13 cellular contexts compared by ENCODE assay signal in the genomic region with DNA sequence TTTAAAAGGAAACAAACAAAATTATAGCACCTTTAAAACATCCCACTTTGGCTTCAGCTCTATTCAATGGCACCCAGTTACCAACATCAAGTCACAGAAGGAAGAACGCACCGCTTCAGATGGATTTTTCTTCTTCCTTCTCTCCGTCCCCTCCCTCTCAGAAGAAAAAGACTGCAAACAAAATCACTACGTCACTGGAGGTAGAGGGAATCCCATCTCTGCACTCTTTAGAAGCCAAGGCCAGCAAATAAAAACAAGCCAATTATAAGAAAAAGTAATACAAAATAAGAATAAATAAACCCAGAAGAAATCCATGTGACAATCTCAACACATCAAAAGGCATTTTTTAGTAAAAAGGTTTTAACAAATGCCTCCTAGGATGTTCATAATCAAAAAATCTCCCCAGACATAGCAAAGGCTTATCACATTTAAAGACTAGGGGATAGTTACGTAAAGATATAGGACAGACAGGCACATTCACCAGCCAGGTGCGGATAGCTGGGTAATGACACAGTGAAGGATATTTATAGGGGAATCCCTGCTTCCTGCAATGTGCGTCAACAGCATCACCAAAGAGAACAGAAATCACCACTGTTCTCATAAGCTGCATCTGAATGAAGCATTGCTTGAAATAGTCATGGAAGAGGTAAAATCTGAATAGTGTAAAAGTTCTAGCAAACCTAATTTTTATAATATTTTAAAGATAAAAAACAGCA.
DNase-seq lines count a peak whose midpoint lies in the region; ATAC-seq and TF ChIP-seq lines count a peak whose summit lies in the region.
"Had no signal": no experiment of that assay in that cellular context is flagged by ENCODE, and none has a peak within 500 bp of the region (broad histone marks: within the 10 kb centered on the region; RNA-seq: fewer than 3 reads in every experiment).

No MANE protein-coding gene starts in this region.

- peak overlapping the region; percentile 62 for H3K27ac Mint-ChIP-seq in central memory CD8-positive, alpha-beta T cell (ENCODE audit: low read depth)
- H3K27ac Mint-ChIP-seq: HFFc6 had no signal

- no peaks in the 10 kb centered on the region for H3K9me3 Mint-ChIP-seq in central memory CD8-positive, alpha-beta T cell
- H3K9me3 Mint-ChIP-seq: HFFc6 had no signal

- peaks cover 37% of the 10 kb centered on the region for H3K4me1 Mint-ChIP-seq in central memory CD8-positive, alpha-beta T cell

- no peaks in the 10 kb centered on the region for H3K27me3 ChIP-seq in cardiac muscle cell
- no peaks in the 10 kb centered on the region for H3K27me3 ChIP-seq in neural cell (ENCODE audit: insufficient read depth, low read depth, low read length)
- H3K27me3 ChIP-seq in testis, result no peaks in the 10 kb centered on the region
- H3K27me3 ChIP-seq in prostate gland (replicated peaks; ENCODE audit: insufficient read depth), result no peaks in the 10 kb centered on the region

- H3K27ac ChIP-seq in cardiac muscle cell (peak overlapping the region; percentile 72), neural cell (ENCODE audit: low read length) (peak overlapping the region; percentile 35), testis (peak overlapping the region; percentile 31 to 83), prostate gland (no peak overlapping the region)

- TF ChIP-seq POLR2A in testis (IDR thresholded peaks at IDR 0.05) (no peak), prostate gland (IDR thresholded peaks at IDR 0.05) (no peak)

- H3F3A ChIP-seq in neural cell (ENCODE audit: insufficient read depth, low read length, poor library complexity, severe bottlenecking), result no peaks in the 10 kb centered on the region

- H3K4me3 ChIP-seq in cardiac muscle cell (no peak overlapping the region), neural cell (ENCODE audit: low read length) (peak overlapping the region; percentile 33), testis (no peak overlapping the region), prostate gland (no peak overlapping the region)
- H3K4me3 ChIP-seq: thoracic aorta had no signal

- DNase-seq in cardiac muscle cell (ENCODE audit: low read depth in 1 of 2, low spot score in 1 of 2), result peak in 1 of 2 donors; percentile 30
- DNase-seq in cardiac septum (ENCODE audit: low spot score), result no peak
- DNase-seq in central memory CD8-positive, alpha-beta T cell (ENCODE audit: low spot score in 2 of 2), result no peak
- DNase-seq in testis, result peak; percentile 51
- DNase-seq in prostate gland (ENCODE audit: low spot score), result no peak
- DNase-seq in NCI-H146 (lab: John Stamatoyannopoulos, UW), result no peak
- no peak for DNase-seq in DMS79 (lab: John Stamatoyannopoulos, UW)
- DNase-seq: activated effector memory CD4-positive, alpha-beta T cell treated with anti-CD3 and anti-CD28 coated beads, Interleukin-2, amount 50 U/mL, for 16 hours; Caco-2; HFFc6; NCI-H446 treated with DMSO at 0.1 percent for 48 hours had no signal

- TF ChIP-seq RAD21 in neural cell (conservative IDR thresholded peaks at IDR 0.05), result no peak

- no peak overlapping the region for H3K4me3 Mint-ChIP-seq in central memory CD8-positive, alpha-beta T cell
- H3K4me3 Mint-ChIP-seq: HFFc6 had no signal

- no peaks in the 10 kb centered on the region for H4K20me1 ChIP-seq in neural cell (ENCODE audit: insufficient read depth)

- TF ChIP-seq EP300 in neural cell (conservative IDR thresholded peaks at IDR 0.05; ENCODE audit: poor library complexity, severe bottlenecking), result no peak

- H3K9me3 ChIP-seq in cardiac muscle cell (ENCODE audit: low read depth) (no peaks in the 10 kb centered on the region), neural cell (ENCODE audit: low read length) (no peaks in the 10 kb centered on the region), testis (no peaks in the 10 kb centered on the region), prostate gland (no peaks in the 10 kb centered on the region)
- H3K9me3 ChIP-seq: Caco-2, thoracic aorta had no signal

- H3K9ac ChIP-seq in neural cell (ENCODE audit: low read length), result peak overlapping the region; percentile 7

- H3K9me2 ChIP-seq in neural cell (ENCODE audit: insufficient read depth, low read length), result no peaks in the 10 kb centered on the region

- H3K36me3 ChIP-seq in cardiac muscle cell (no peaks in the 10 kb centered on the region), neural cell (ENCODE audit: insufficient read depth, low read length) (no peaks in the 10 kb centered on the region), testis (ENCODE audit: low read depth, missing control alignments) (no peaks in the 10 kb centered on the region), prostate gland (no peaks in the 10 kb centered on the region)
- H3K36me3 ChIP-seq: thoracic aorta had no signal

- H3K36me3 Mint-ChIP-seq in central memory CD8-positive, alpha-beta T cell (ENCODE audit: insufficient read depth), result peaks cover 16% of the 10 kb centered on the region

- TF ChIP-seq CTCF in cardiac muscle cell (IDR thresholded peaks at IDR 0.05; ENCODE audit: low read depth, low read length) (no peak), neural cell (IDR thresholded peaks at IDR 0.05; ENCODE audit: poor library complexity, severe bottlenecking) (no peak), testis (IDR thresholded peaks at IDR 0.05) (no peak), prostate gland (IDR thresholded peaks at IDR 0.05) (no peak)

- H3K4me2 ChIP-seq in neural cell (ENCODE audit: low read length), result peak overlapping the region; percentile 18

- no peak overlapping the region for H2AFZ ChIP-seq in neural cell (ENCODE audit: low read depth, low read length)

- no peak for ATAC-seq in central memory CD8-positive, alpha-beta T cell (replicated peaks; ENCODE audit: extremely low read depth, poor library complexity, severe bottlenecking)

- intact Hi-C loops in cardiac septum (cut with DNase I) (no loop called here), testis (cut with DNase I; ENCODE audit: low total_unique reads) (no loop called here), prostate gland (cut with DNase I) (no loop called here)

- H3K27me3 Mint-ChIP-seq in central memory CD8-positive, alpha-beta T cell, result no peaks in the 10 kb centered on the region

- 32 to 53% methylated on average over 7 of the region's 7 CpGs for WGBS in testis, 2 donors
- 32% methylated on average over 7 of the region's 7 CpGs for WGBS in prostate gland

- H3K4me1 ChIP-seq in cardiac muscle cell (ENCODE audit: low read depth) (peaks cover 47% of the 10 kb centered on the region), testis (peaks cover 16% of the 10 kb centered on the region), prostate gland (replicated peaks) (peaks cover 4% of the 10 kb centered on the region)
- H3K4me1 ChIP-seq: Caco-2 had no signal

- no peaks in the 10 kb centered on the region for H3K79me2 ChIP-seq in neural cell (replicated peaks; ENCODE audit: insufficient read depth, low read length)

TF ChIP-seq in neural cell, 6 proteins besides CTCF, POLR2A, EP300 and RAD21:
- TF ChIP-seq POLR2AphosphoS5 (IDR thresholded peaks at IDR 0.05) (no peak), EZH2 (IDR thresholded peaks at IDR 0.05; ENCODE audit: borderline replicate concordance, insufficient read depth, low read length, poor library complexity, severe bottlenecking) (no peak), TAF1 (IDR thresholded peaks at IDR 0.05; ENCODE audit: low read depth) (no peak), SMC3 (conservative IDR thresholded peaks at IDR 0.05; ENCODE audit: poor library complexity) (no peak), MXI1 (conservative IDR thresholded peaks at IDR 0.05; ENCODE audit: poor library complexity, severe bottlenecking) (no peak)
- TF ChIP-seq, protein P1, sequence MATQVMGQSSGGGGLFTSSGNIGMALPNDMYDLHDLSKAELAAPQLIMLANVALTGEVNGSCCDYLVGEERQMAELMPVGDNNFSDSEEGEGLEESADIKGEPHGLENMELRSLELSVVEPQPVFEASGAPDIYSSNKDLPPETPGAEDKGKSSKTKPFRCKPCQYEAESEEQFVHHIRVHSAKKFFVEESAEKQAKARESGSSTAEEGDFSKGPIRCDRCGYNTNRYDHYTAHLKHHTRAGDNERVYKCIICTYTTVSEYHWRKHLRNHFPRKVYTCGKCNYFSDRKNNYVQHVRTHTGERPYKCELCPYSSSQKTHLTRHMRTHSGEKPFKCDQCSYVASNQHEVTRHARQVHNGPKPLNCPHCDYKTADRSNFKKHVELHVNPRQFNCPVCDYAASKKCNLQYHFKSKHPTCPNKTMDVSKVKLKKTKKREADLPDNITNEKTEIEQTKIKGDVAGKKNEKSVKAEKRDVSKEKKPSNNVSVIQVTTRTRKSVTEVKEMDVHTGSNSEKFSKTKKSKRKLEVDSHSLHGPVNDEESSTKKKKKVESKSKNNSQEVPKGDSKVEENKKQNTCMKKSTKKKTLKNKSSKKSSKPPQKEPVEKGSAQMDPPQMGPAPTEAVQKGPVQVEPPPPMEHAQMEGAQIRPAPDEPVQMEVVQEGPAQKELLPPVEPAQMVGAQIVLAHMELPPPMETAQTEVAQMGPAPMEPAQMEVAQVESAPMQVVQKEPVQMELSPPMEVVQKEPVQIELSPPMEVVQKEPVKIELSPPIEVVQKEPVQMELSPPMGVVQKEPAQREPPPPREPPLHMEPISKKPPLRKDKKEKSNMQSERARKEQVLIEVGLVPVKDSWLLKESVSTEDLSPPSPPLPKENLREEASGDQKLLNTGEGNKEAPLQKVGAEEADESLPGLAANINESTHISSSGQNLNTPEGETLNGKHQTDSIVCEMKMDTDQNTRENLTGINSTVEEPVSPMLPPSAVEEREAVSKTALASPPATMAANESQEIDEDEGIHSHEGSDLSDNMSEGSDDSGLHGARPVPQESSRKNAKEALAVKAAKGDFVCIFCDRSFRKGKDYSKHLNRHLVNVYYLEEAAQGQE (IDR thresholded peaks at IDR 0.05; ENCODE audit: borderline replicate concordance), result no peak

Comparison
In these comparisons a context has a peak if more than half of its experiments do, and no peak if none do; other contexts are left out.
1. H3K27ac ChIP-seq: peak in cardiac muscle cell (single experiment), neural cell (single experiment) and testis (2 of 2); none in prostate gland (0 of 2).